Comparison of ENCODE assay signal across 16 cellular contexts in genomic region chr7:100017875-100018274, GRCh38. TPM values are rescaled to one million over a fixed set of nuclear protein-coding genes. Genes with fewer than 3 reads are reported as not detected.
DNase-seq lines count a peak whose midpoint lies in the region; ATAC-seq, FAIRE-seq and TF ChIP-seq lines count a peak whose summit lies in the region.
"Had no signal": no experiment of that assay in that cellular context is flagged by ENCODE, and none has a peak within 500 bp of the region (broad histone marks: within the 10 kb centered on the region; RNA-seq: fewer than 3 reads in every experiment).

No MANE protein-coding gene starts in this region.

- peaks cover 60% of the 10 kb centered on the region for H4K20me1 ChIP-seq in astrocyte (ENCODE audit: insufficient read depth, low read length)

- no peak for DNase-seq in activated T-cell treated with anti-CD3 and anti-CD28 coated beads, Interleukin-2, amount 50 U/mL, for 24 hours
- DNase-seq in activated T-cell treated with anti-CD3 and anti-CD28 coated beads for 4 hours (no peak), astrocyte (ENCODE audit: low read depth) (no peak), stomach (no peak), GM19240 (ENCODE audit: insufficient read length, low spot score) (no peak)
- no peak for DNase-seq in NK-92 treated with Interleukin-12 subunit alpha and Interleukin-12 subunit beta, amount 100 ng/mL, for 24 hours (lab: John Stamatoyannopoulos, UW)
- DNase-seq: Caco-2, cortex of kidney, NCI-H1105, T-cell had no signal

- no peaks in the 10 kb centered on the region for H3K27me3 Mint-ChIP-seq in activated T-cell treated with anti-CD3 and anti-CD28 coated beads, Interleukin-2, amount 50 U/mL, for 24 hours
- H3K27me3 Mint-ChIP-seq in astrocyte (ENCODE audit: low read depth, unreplicated experiment): no peaks in the 10 kb centered on the region
- H3K27me3 Mint-ChIP-seq: T-cell had no signal

- H3K9ac ChIP-seq in astrocyte (ENCODE audit: low read length) (no peak overlapping the region), liver (ENCODE audit: low read depth in 1 of 2, low read length in 2 of 2) (peak overlapping the region in 1 of 2 donors; percentile 100)

- intact Hi-C loops in stomach (cut with DNase I; ENCODE audit: low total_unique reads): no loop called here

- no peaks in the 10 kb centered on the region for H3K27me3 ChIP-seq in astrocyte (ENCODE audit: insufficient read depth, low read length)
- H3K27me3 ChIP-seq in liver (ENCODE audit: control insufficient read depth in 4 of 4, insufficient read depth in 4 of 4, low read length in 3 of 4): no peaks in the 10 kb centered on the region
- H3K27me3 ChIP-seq in stomach: no peaks in the 10 kb centered on the region
- H3K27me3 ChIP-seq: tibial artery had no signal

- TF ChIP-seq EP300 in stomach (IDR thresholded peaks at IDR 0.05): no peak

- no peaks in the 10 kb centered on the region for H3K9me3 Mint-ChIP-seq in activated T-cell treated with anti-CD3 and anti-CD28 coated beads, Interleukin-2, amount 50 U/mL, for 24 hours
- H3K9me3 Mint-ChIP-seq in astrocyte (ENCODE audit: unreplicated experiment): no peaks in the 10 kb centered on the region
- H3K9me3 Mint-ChIP-seq: T-cell had no signal

- no peak for FAIRE-seq in astrocyte (lab: Jason Lieb, UNC)

- peaks cover 72% of the 10 kb centered on the region for H3K4me1 Mint-ChIP-seq in activated T-cell treated with anti-CD3 and anti-CD28 coated beads, Interleukin-2, amount 50 U/mL, for 24 hours (ENCODE audit: low read depth)
- peaks cover 12% of the 10 kb centered on the region for H3K4me1 Mint-ChIP-seq in astrocyte (ENCODE audit: low read depth, unreplicated experiment)

- H3K27ac Mint-ChIP-seq in activated T-cell treated with anti-CD3 and anti-CD28 coated beads, Interleukin-2, amount 50 U/mL, for 24 hours: peak overlapping the region; percentile 74
- no peak overlapping the region for H3K27ac Mint-ChIP-seq in astrocyte (ENCODE audit: unreplicated experiment)

- no peak for TF ChIP-seq RAD21 in liver (IDR thresholded peaks at IDR 0.05)

- H3K4me3 ChIP-seq in astrocyte (ENCODE audit: insufficient read depth, low read depth, low read length) (no peak overlapping the region), liver (ENCODE audit: low read depth in 1 of 3, low read length in 3 of 3) (peak overlapping the region; percentile 2 to 18 (median 10)), stomach (peak overlapping the region in 2 of 4 donors; percentile 5 to 68)
- H3K4me3 ChIP-seq: mucosa of descending colon, tibial artery had no signal

- H3K4me1 ChIP-seq in astrocyte (ENCODE audit: insufficient read depth, low read length): peaks cover 13% of the 10 kb centered on the region
- H3K4me1 ChIP-seq in liver (ENCODE audit: control insufficient read depth in 4 of 4, insufficient read depth in 4 of 4, low read length in 3 of 4): peaks cover 15 to 67% (median 46%) of the 10 kb centered on the region in 4 donors
- H3K4me1 ChIP-seq in stomach: peaks cover 59 to 81% (median 69%) of the 10 kb centered on the region in 4 donors

- no peak for ATAC-seq in HG02884 (IDR thresholded peaks at IDR 0.05; ENCODE audit: unreplicated experiment)
- ATAC-seq: T-cell had no signal

- H3K36me3 Mint-ChIP-seq in activated T-cell treated with anti-CD3 and anti-CD28 coated beads, Interleukin-2, amount 50 U/mL, for 24 hours (ENCODE audit: low read depth): peaks cover 58% of the 10 kb centered on the region
- peaks cover 4% of the 10 kb centered on the region for H3K36me3 Mint-ChIP-seq in astrocyte (ENCODE audit: low read depth, unreplicated experiment)

- peaks cover 76% of the 10 kb centered on the region for H3K79me2 ChIP-seq in astrocyte (ENCODE audit: insufficient read depth, low read length)

- WGBS in liver: 46% methylated on average over 5 of the region's 5 CpGs
- WGBS in stomach, 5 donors: 56 to 72% (median 59%) methylated on average over 5 of the region's 5 CpGs

- H3K9me3 ChIP-seq in astrocyte (ENCODE audit: insufficient read depth, low read depth, low read length): no peaks in the 10 kb centered on the region
- no peaks in the 10 kb centered on the region for H3K9me3 ChIP-seq in liver (ENCODE audit: control insufficient read depth in 4 of 4, low read length in 3 of 4)
- H3K9me3 ChIP-seq in stomach: no peaks in the 10 kb centered on the region
- H3K9me3 ChIP-seq: Caco-2, mucosa of descending colon, tibial artery had no signal

- H3K36me3 ChIP-seq in astrocyte (ENCODE audit: insufficient read depth, low read length) (peaks cover 5% of the 10 kb centered on the region), liver (ENCODE audit: control insufficient read depth in 4 of 4, insufficient read depth in 3 of 4, low read depth in 1 of 4, low read length in 3 of 4) (peaks cover 0 to 5% (median 3%) of the 10 kb centered on the region in 4 donors), stomach (peaks cover 3 to 28% (median 21%) of the 10 kb centered on the region in 4 donors)

- H3K4me3 Mint-ChIP-seq in activated T-cell treated with anti-CD3 and anti-CD28 coated beads, Interleukin-2, amount 50 U/mL, for 24 hours: no peak overlapping the region
- H3K4me3 Mint-ChIP-seq in astrocyte (ENCODE audit: unreplicated experiment): peak overlapping the region; percentile 45

- TF ChIP-seq POLR2A in stomach (IDR thresholded peaks at IDR 0.05): no peak

- H3K27ac ChIP-seq in astrocyte (ENCODE audit: low read depth, low read length) (no peak overlapping the region), liver (ENCODE audit: low read depth in 1 of 2, low read length in 2 of 2) (peak overlapping the region; percentile 86 to 98), stomach (peak overlapping the region in 4 of 5 donors; percentile 98 to 100 (median 100))
- H3K27ac ChIP-seq: tibial artery had no signal

- TF ChIP-seq CTCF in astrocyte (IDR thresholded peaks at IDR 0.05; ENCODE audit: insufficient read depth, low read depth, low read length): no peak
- TF ChIP-seq CTCF in liver (IDR thresholded peaks at IDR 0.05; ENCODE audit: low read depth, low read length, missing input control): no peak
- TF ChIP-seq CTCF in stomach (IDR thresholded peaks at IDR 0.05): no peak

- H2AFZ ChIP-seq in astrocyte (ENCODE audit: low read depth, low read length): no peak overlapping the region

- peak overlapping the region; percentile 90 for H3K4me2 ChIP-seq in astrocyte (ENCODE audit: low read length)

TF ChIP-seq in liver, 16 proteins besides CTCF, POLR2A, EP300 and RAD21 (continues in another document):
- TF ChIP-seq, protein P1, sequence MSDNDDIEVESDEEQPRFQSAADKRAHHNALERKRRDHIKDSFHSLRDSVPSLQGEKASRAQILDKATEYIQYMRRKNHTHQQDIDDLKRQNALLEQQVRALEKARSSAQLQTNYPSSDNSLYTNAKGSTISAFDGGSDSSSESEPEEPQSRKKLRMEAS (IDR thresholded peaks at IDR 0.05): no peak
- TF ChIP-seq NR2F2 (IDR thresholded peaks at IDR 0.05) (no peak), ZBTB33 (IDR thresholded peaks at IDR 0.05) (no peak), FOXA1 (IDR thresholded peaks at IDR 0.05) (no peak), HNF4A (conservative IDR thresholded peaks at IDR 0.05) (no peak), HNF4G (IDR thresholded peaks at IDR 0.05) (no peak), EGR1 (IDR thresholded peaks at IDR 0.05; ENCODE audit: low read depth in 2 of 2) (no peak), TAF1 (conservative IDR thresholded peaks at IDR 0.05) (no peak), SP1 (IDR thresholded peaks at IDR 0.05) (no peak), RXRA (IDR thresholded peaks at IDR 0.05) (no peak)

RNA-seq across cellular contexts. Expression of gene ZKSCAN1, which starts 2.5 kb away (rescaled TPM):
- total RNA-seq in astrocyte (70.3 and 70.8 TPM in 2 replicates), liver (100 to 1,000 TPM in 1 of 2 donors, 10 to 100 TPM in 1; 20.5 to 117 TPM), stomach (100 to 1,000 TPM in 1 of 5 donors, 10 to 100 TPM in 4; 49.0 to 153 (median 55.2) TPM)
- polyA plus RNA-seq in liver (10 to 100 TPM; 11.8 to 39.7 TPM), stomach (10 to 100 TPM in 2 of 3 donors, 1 to 10 TPM in 1; 9.5 to 13.6 (median 10.0) TPM)

RNA-seq across cellular contexts. Expression of gene ZSCAN21, which starts 31.7 kb away (rescaled TPM):
- 10.1 and 11.1 TPM in 2 replicates for total RNA-seq in astrocyte
- 1 to 10 TPM; 8.5 to 8.6 TPM for total RNA-seq in liver
- polyA plus RNA-seq in liver: 1 to 10 TPM; 4.6 to 5.3 TPM
- total RNA-seq in stomach: 10 to 100 TPM in 4 of 5 donors, 1 to 10 TPM in 1; 6.4 to 48.4 (median 14.6) TPM
- 1 to 10 TPM; 5.4 to 7.0 (median 6.8) TPM for polyA plus RNA-seq in stomach

RNA-seq across cellular contexts. Expression of gene AZGP1, which starts 42.0 kb away (rescaled TPM):
- total RNA-seq in astrocyte: not detected in 2 replicates
- total RNA-seq in liver: 100 to 1,000 TPM in 1 of 2 donors, 10 to 100 TPM in 1; 99.5 to 952 TPM
- polyA plus RNA-seq in liver: 1,000 to 10,000 TPM; 1,348 to 2,721 TPM
- total RNA-seq in stomach: 10 to 100 TPM in 2 of 5 donors, 1 to 10 TPM in 2, not detected in 1; 6.8 to 92.3 (median 32.7) TPM
- 100 to 1,000 TPM; 235 to 461 (median 422) TPM for polyA plus RNA-seq in stomach
- total RNA-seq: A172, Caco-2, HT1080 had no signal
